In the genomic region with DNA sequence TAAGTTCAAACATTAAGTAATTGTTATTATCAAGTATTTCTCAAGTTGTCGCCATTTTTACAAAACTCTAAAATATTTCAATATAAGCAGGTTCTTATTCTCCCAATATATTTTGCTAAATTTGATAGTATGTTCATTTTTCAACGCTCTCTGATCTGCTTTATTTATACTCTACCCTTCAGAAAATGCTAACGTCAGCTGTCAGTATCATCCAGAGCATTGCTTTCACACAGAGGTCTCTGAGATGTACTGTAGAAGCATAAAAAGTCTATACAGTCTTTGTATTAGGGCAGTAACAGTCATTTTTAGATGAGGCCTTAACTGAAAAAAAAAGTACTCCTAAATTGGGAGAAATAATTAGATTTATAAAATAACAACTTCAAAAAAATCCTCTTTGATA, we compare ENCODE assay signal across 34 cellular contexts.
"Had no signal": no experiment of that assay in that cellular context is flagged by ENCODE, and none has a peak within 500 bp of the region (broad histone marks: within the 10 kb centered on the region; RNA-seq: fewer than 3 reads in every experiment).

No MANE protein-coding gene starts in this region.

- H3K4me3 ChIP-seq: MG63 had no signal

- H3K27me3 ChIP-seq: MG63 had no signal

- DNase-seq: Karpas-422, Kasumi-1, MG63, MM.1S, NCI-H1048, NCI-H1092, NCI-H1092 treated with DMSO at 0.1 percent for 48 hours, NCI-H1105, NCI-H1105 treated with DMSO at 0.1 percent for 48 hours, NCI-H1417, NCI-H1417 treated with DMSO at 0.1 percent for 48 hours, NCI-H1436, NCI-H1436 treated with DMSO at 0.1 percent for 48 hours, NCI-H146, NCI-H1694, NCI-H1694 treated with DMSO at 0.1 percent for 48 hours, NCI-H187, NCI-H187 treated with DMSO at 0.1 percent for 48 hours, NCI-H1930, NCI-H2029, NCI-H2029 treated with DMSO at 0.1 percent for 48 hours, NCI-H2081, NCI-H2081 treated with DMSO at 0.1 percent for 48 hours, NCI-H2107, NCI-H2171, NCI-H2171 treated with DMSO at 0.1 percent for 48 hours, NCI-H2227 treated with DMSO at 0.1 percent for 48 hours, NCI-H226, NCI-H345, NCI-H446, NCI-H446 treated with DMSO at 0.1 percent for 48 hours, NCI-H510A, NCI-H510A treated with DMSO at 0.1 percent for 48 hours had no signal

- H3K4me2 ChIP-seq: KMS-11 had no signal

- H3K9me3 ChIP-seq: MG63 had no signal

- H3K9ac ChIP-seq: KMS-11 had no signal

- H3K36me3 ChIP-seq: MG63 had no signal

- H3K27ac ChIP-seq: KMS-11 had no signal
